11 cellular contexts compared by ENCODE assay signal in genomic region chr15:22873204-22873701, GRCh38. TPM values are rescaled to one million over a fixed set of nuclear protein-coding genes. Genes with fewer than 3 reads are reported as not detected.
DNase-seq lines count a peak whose midpoint lies in the region; ATAC-seq, FAIRE-seq and TF ChIP-seq lines count a peak whose summit lies in the region.
"Had no signal": no experiment of that assay in that cellular context is flagged by ENCODE, and none has a peak within 500 bp of the region (broad histone marks: within the 10 kb centered on the region; RNA-seq: fewer than 3 reads in every experiment).

No MANE protein-coding gene starts in this region.

- H3K36me3 ChIP-seq in HepG2 (replicated peaks in 1 of 2; ENCODE audit: control insufficient read depth in 1 of 2, insufficient read depth in 2 of 2, low read length in 2 of 2) (peaks cover 31 to 61% of the 10 kb centered on the region in 2 experiments; a peak in 4 of 5 replicates), right lobe of liver (peaks cover 14 to 89% (median 28%) of the 10 kb centered on the region in 4 donors), kidney (ENCODE audit: control insufficient read depth in 1 of 2, insufficient read depth in 2 of 2, low read length in 2 of 2) (peaks cover 47 to 62% of the 10 kb centered on the region in 2 donors)

- H3K9ac ChIP-seq in HepG2 (ENCODE audit: insufficient read depth, low read depth, low read length) (no peak overlapping the region), kidney (ENCODE audit: low read length in 2 of 2) (no peak overlapping the region)
- H3K9ac ChIP-seq: parathyroid adenoma had no signal

- H3K27me3 ChIP-seq in HepG2 (ENCODE audit: control insufficient read depth in 1 of 2, insufficient read depth in 2 of 2, low read length in 2 of 2) = no peaks in the 10 kb centered on the region
- no peaks in the 10 kb centered on the region for H3K27me3 ChIP-seq in right lobe of liver
- H3K27me3 ChIP-seq: adrenal gland had no signal

- in situ Hi-C loops in HepG2 (cut with HindIII; ENCODE audit: extremely low pct_ligation_motif_present, low pct_unique_long_range_greater_than_20kb) (no loop called here), astrocyte of the spinal cord (cut with HindIII; ENCODE audit: low sequenced_read_pairs) (no loop called here)

- ATAC-seq in HepG2 (no peak), right lobe of liver (no peak), HG02852 (IDR thresholded peaks at IDR 0.05; ENCODE audit: unreplicated experiment) (no peak)
- ATAC-seq: left lobe of liver had no signal

- CTCF ChIA-PET in HepG2 (lab: Yijun Ruan, JAX; ENCODE audit: low intra/inter-chr PET ratio, low total read pairs) = no interaction called here

- no peak for TF ChIP-seq CTCF in HepG2 (CRISPR knock-in tag; IDR thresholded peaks at IDR 0.05)
- no peak for TF ChIP-seq CTCF in right lobe of liver (IDR thresholded peaks at IDR 0.05)
- TF ChIP-seq CTCF in astrocyte of the spinal cord (IDR thresholded peaks at IDR 0.05; ENCODE audit: low read depth, low read length) = no peak
- TF ChIP-seq CTCF in kidney (IDR thresholded peaks at IDR 0.05; ENCODE audit: borderline replicate concordance, extremely low read depth, insufficient read depth) = no peak

- intact Hi-C loops in HepG2 (cut with micrococcal nuclease; ENCODE audit: unreplicated experiment) = no loop called here
- intact Hi-C loops in right lobe of liver (cut with DNase I) = no loop called here
- intact Hi-C loops in kidney (cut with DNase I) = no loop called here

- BruUV-seq in HepG2 (replicated peaks; lab: Mats Ljungman, UMichigan) = no TSS peak

- H3K9me3 ChIP-seq in HepG2 (ENCODE audit: low read length) (no peaks in the 10 kb centered on the region), right lobe of liver (no peaks in the 10 kb centered on the region), kidney (ENCODE audit: control insufficient read depth in 1 of 2, low read length in 2 of 2) (no peaks in the 10 kb centered on the region)
- H3K9me3 ChIP-seq: adrenal gland had no signal

- TF ChIP-seq EP300 in HepG2 (IDR thresholded peaks at IDR 0.05; ENCODE audit: low read depth in 2 of 2, low read length in 2 of 2) (no peak), HepG2 (CRISPR knock-in tag; IDR thresholded peaks at IDR 0.05; ENCODE audit: borderline replicate concordance) (no peak)

- TF ChIP-seq POLR2A in HepG2 (IDR thresholded peaks at IDR 0.05; ENCODE audit: insufficient read depth in 1 of 2, low read depth in 2 of 2, low read length in 2 of 2) (no peak), right lobe of liver (IDR thresholded peaks at IDR 0.05) (no peak), GM12891 (IDR thresholded peaks at IDR 0.05; ENCODE audit: low read depth, low read length) (no peak)

- H3K4me3 ChIP-seq in HepG2 (replicated peaks in 1 of 3; ENCODE audit: insufficient read depth in 1 of 3, low read depth in 2 of 3, low read length in 3 of 3) (no peak overlapping the region), right lobe of liver (no peak overlapping the region), astrocyte of the spinal cord (ENCODE audit: low read depth, low read length) (no peak overlapping the region), kidney (ENCODE audit: low read length in 2 of 2) (no peak overlapping the region)
- H3K4me3 ChIP-seq: adrenal gland had no signal

- H3K4me2 ChIP-seq in HepG2 (ENCODE audit: low read depth, low read length) = no peak overlapping the region

- H3K79me2 ChIP-seq in HepG2 (ENCODE audit: insufficient read depth, low read length) = no peaks in the 10 kb centered on the region
- H3K79me2 ChIP-seq: parathyroid adenoma had no signal

- POLR2A ChIA-PET in HepG2 (lab: Yijun Ruan, JAX) = no interaction called here

- DNase-seq in HepG2 (ENCODE audit: low spot score) (no peak), right lobe of liver (no peak), astrocyte of the spinal cord (ENCODE audit: low read depth, low spot score) (peak; percentile 90), kidney (peak; percentile 48), T-helper 2 cell (no peak), GM12891 (ENCODE audit: insufficient read length, low spot score) (no peak), COLO668 (lab: John Stamatoyannopoulos, UW; ENCODE audit: unreplicated experiment) (no peak)
- DNase-seq: adrenal gland had no signal

- H2AFZ ChIP-seq in HepG2 (ENCODE audit: low read length) = no peak overlapping the region
- H2AFZ ChIP-seq: parathyroid adenoma had no signal

- H4K20me1 ChIP-seq in HepG2 (ENCODE audit: insufficient read depth, low read length) = no peaks in the 10 kb centered on the region

- H3K27ac ChIP-seq in HepG2 (ENCODE audit: extremely low read length, insufficient read depth, low read length) = no peak overlapping the region
- no peak overlapping the region for H3K27ac ChIP-seq in right lobe of liver
- no peak overlapping the region for H3K27ac ChIP-seq in kidney (ENCODE audit: low read depth in 2 of 2, low read length in 2 of 2)
- H3K27ac ChIP-seq: adrenal gland, parathyroid adenoma had no signal

- TF ChIP-seq RAD21 in HepG2 (CRISPR knock-in tag; IDR thresholded peaks at IDR 0.05) = no peak

- WGBS in HepG2 (ENCODE audit: low lambda C conversion rate) = 96% methylated on average over 15 of the region's 15 CpGs
- 84% methylated on average over 10 of the region's 15 CpGs for WGBS in right lobe of liver (ENCODE audit: insufficient coverage, low coverage, low lambda C conversion rate, missing lambda C conversion rate)

- H3K4me1 ChIP-seq in HepG2 (ENCODE audit: insufficient read depth, low read length) = no peaks in the 10 kb centered on the region
- no peaks in the 10 kb centered on the region for H3K4me1 ChIP-seq in right lobe of liver
- H3K4me1 ChIP-seq in kidney (ENCODE audit: control insufficient read depth in 1 of 2, insufficient read depth in 1 of 2, low read depth in 1 of 2, low read length in 2 of 2) = peaks cover 2 to 5% of the 10 kb centered on the region in 2 donors
- H3K4me1 ChIP-seq: adrenal gland, parathyroid adenoma had no signal

- no peak for FAIRE-seq in HepG2 (lab: Jason Lieb, UNC)
- no peak for FAIRE-seq in kidney (lab: Jason Lieb, UNC)
- FAIRE-seq in GM12891 (lab: Jason Lieb, UNC) = no peak

TF ChIP-seq in HepG2, 621 proteins besides CTCF, POLR2A, EP300 and RAD21 (continues in another document):
- TF ChIP-seq MAFF (IDR thresholded peaks at IDR 0.05; ENCODE audit: low read depth, low read length) = peak; percentile 12; the same call in 1 of the 2 replicates
- TF ChIP-seq SOX5 (CRISPR knock-in tag; IDR thresholded peaks at IDR 0.05; ENCODE audit: borderline replicate concordance) = no peak
- no peak for TF ChIP-seq EZH2 (conservative IDR thresholded peaks at IDR 0.05; ENCODE audit: low read depth, low read length)
- no peak for TF ChIP-seq TOPORS (CRISPR knock-in tag; IDR thresholded peaks at IDR 0.05)
- no peak for TF ChIP-seq KAT8 (CRISPR knock-in tag; IDR thresholded peaks at IDR 0.05)

TF ChIP-seq in GM12891, 5 proteins besides CTCF, POLR2A, EP300 and RAD21:
- no peak for TF ChIP-seq TAF1 (IDR thresholded peaks at IDR 0.05; ENCODE audit: low read depth, low read length)
- TF ChIP-seq POLR2AphosphoS5 (IDR thresholded peaks at IDR 0.05; ENCODE audit: low read depth, low read length) = no peak
- TF ChIP-seq PAX5 (IDR thresholded peaks at IDR 0.05; ENCODE audit: insufficient read depth, low read length, severe bottlenecking) = no peak
- TF ChIP-seq POU2F2 (IDR thresholded peaks at IDR 0.05; ENCODE audit: low read depth, low read length) = no peak
- TF ChIP-seq SPI1 (IDR thresholded peaks at IDR 0.05; ENCODE audit: low read depth, low read length) = no peak

RNA-seq across cellular contexts. Expression of gene NIPA2, which starts 34.8 kb away (rescaled TPM):
- total RNA-seq in HepG2 (2016; rRNA removed; fragmentation: Illumina TruSeq; extraction: Trizol) (56.2 and 57.9 TPM in 2 replicates), right lobe of liver (10 to 100 TPM; 15.1 to 27.9 (median 21.3) TPM), kidney (48.5 TPM)
- 16.9 and 19.3 TPM in 2 replicates for total RNA-seq in HepG2 (2016; cell fraction: cytosol; rRNA removed; fragmentation: Illumina TruSeq; extraction: Trizol; ENCODE audit: low read depth)
- 53.7 and 60.6 TPM in 2 replicates for total RNA-seq in HepG2 (2016; cell fraction: insoluble cytoplasmic fraction; rRNA removed; fragmentation: Illumina TruSeq; extraction: Trizol)
- 53.0 and 67.7 TPM in 2 replicates for total RNA-seq in HepG2 (2016; cell fraction: membrane; rRNA removed; fragmentation: Illumina TruSeq; extraction: Trizol)
- total RNA-seq in HepG2 (2016; cell fraction: nucleus; rRNA removed; fragmentation: Illumina TruSeq; extraction: Trizol) = 35.8 and 40.9 TPM in 2 replicates
- polyA plus RNA-seq in HepG2 (2011; rRNA removed) (25.9 and 29.0 TPM in 2 replicates), kidney (ENCODE audit: insufficient read depth, low read depth, low replicate concordance) (30.0 TPM)
- polyA plus RNA-seq in HepG2 (2011; cell fraction: cytosol; rRNA removed) = 19.4 and 31.7 TPM in 2 replicates
- 12.0 and 15.0 TPM in 2 replicates for polyA plus RNA-seq in HepG2 (2011; cell fraction: nucleus; rRNA removed)
- polyA plus RNA-seq in HepG2 (2012) = 31.0 and 35.1 TPM in 2 replicates
- 17.3 and 25.8 TPM in 2 replicates for polyA plus RNA-seq in HepG2 (2016; cell fraction: cytosol; fragmentation: Illumina TruSeq; extraction: Trizol; ENCODE audit: low read depth)
- polyA plus RNA-seq in HepG2 (2016; cell fraction: insoluble cytoplasmic fraction; fragmentation: Illumina TruSeq; extraction: Trizol; ENCODE audit: low read depth) = 56.7 and 62.3 TPM in 2 replicates
- polyA plus RNA-seq in HepG2 (2016; cell fraction: membrane; fragmentation: Illumina TruSeq; extraction: Trizol; ENCODE audit: low read depth) = 43.6 and 55.5 TPM in 2 replicates
- 53.5 and 56.8 TPM in 2 replicates for polyA plus RNA-seq in HepG2 (2016; cell fraction: nucleus; fragmentation: Illumina TruSeq; extraction: Trizol; ENCODE audit: insufficient read depth, low read depth)
- polyA minus RNA-seq in HepG2 (2011; rRNA and poly(A)+ RNA removed; ENCODE audit: low replicate concordance) = 32.3 and 59.0 TPM in 2 replicates
- 24.4 and 31.8 TPM in 2 replicates for polyA minus RNA-seq in HepG2 (2011; cell fraction: cytosol; rRNA and poly(A)+ RNA removed)
- 29.0 and 33.6 TPM in 2 replicates for polyA minus RNA-seq in HepG2 (2011; cell fraction: nucleus; rRNA and poly(A)+ RNA removed)
- 41.8 TPM for polyA plus RNA-seq in GM12891 (2012; ENCODE audit: low read depth, missing spikeins)

Comparison
In these comparisons a context has a peak if more than half of its experiments do, and no peak if none do; other contexts are left out.
1. DNase-seq: peak in astrocyte of the spinal cord (single experiment) and kidney (single experiment); none in HepG2 (single experiment), right lobe of liver (0 of 3), T-helper 2 cell (0 of 5), GM12891 (single experiment) and COLO668 (single experiment).